ENCODE assay signal across 1 cellular context in the genomic region with DNA sequence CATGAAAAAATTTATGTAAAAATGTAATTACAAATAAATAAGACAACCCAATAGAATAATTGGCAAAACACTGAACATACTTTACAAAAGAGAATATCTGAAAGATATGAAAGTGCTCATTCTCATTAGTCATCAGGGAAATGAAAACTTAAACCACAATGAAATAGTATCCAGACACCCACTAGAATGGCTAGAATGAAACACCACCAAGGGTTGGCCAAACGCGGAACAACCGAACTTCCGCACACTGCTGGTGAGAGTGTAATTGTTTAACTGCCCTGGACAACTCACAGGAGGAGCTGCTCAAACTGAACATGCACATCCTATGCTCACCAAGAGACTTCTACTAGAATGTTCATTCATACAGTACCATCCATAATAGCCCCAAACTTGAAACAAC.
TF ChIP-seq lines count a peak whose summit lies in the region.

No MANE protein-coding gene starts in this region.

TF ChIP-seq in IMR-90, 13 proteins besides CTCF, POLR2A, EP300 and RAD21:
- TF ChIP-seq MAFK (IDR thresholded peaks at IDR 0.05; ENCODE audit: low read depth, low read length): no peak
- no peak for TF ChIP-seq SMC3 (IDR thresholded peaks at IDR 0.05; ENCODE audit: low read depth, low read length)
- TF ChIP-seq, protein P1, sequence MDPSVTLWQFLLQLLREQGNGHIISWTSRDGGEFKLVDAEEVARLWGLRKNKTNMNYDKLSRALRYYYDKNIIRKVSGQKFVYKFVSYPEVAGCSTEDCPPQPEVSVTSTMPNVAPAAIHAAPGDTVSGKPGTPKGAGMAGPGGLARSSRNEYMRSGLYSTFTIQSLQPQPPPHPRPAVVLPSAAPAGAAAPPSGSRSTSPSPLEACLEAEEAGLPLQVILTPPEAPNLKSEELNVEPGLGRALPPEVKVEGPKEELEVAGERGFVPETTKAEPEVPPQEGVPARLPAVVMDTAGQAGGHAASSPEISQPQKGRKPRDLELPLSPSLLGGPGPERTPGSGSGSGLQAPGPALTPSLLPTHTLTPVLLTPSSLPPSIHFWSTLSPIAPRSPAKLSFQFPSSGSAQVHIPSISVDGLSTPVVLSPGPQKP (IDR thresholded peaks at IDR 0.05; ENCODE audit: borderline replicate concordance, low read depth, low read length): no peak
- TF ChIP-seq, protein P2, sequence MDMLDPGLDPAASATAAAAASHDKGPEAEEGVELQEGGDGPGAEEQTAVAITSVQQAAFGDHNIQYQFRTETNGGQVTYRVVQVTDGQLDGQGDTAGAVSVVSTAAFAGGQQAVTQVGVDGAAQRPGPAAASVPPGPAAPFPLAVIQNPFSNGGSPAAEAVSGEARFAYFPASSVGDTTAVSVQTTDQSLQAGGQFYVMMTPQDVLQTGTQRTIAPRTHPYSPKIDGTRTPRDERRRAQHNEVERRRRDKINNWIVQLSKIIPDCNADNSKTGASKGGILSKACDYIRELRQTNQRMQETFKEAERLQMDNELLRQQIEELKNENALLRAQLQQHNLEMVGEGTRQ (IDR thresholded peaks at IDR 0.05; ENCODE audit: low read depth, low read length): no peak
- TF ChIP-seq CHD1 (IDR thresholded peaks at IDR 0.05; ENCODE audit: low read depth, low read length): no peak
- no peak for TF ChIP-seq NFE2L2 (IDR thresholded peaks at IDR 0.05; ENCODE audit: low read depth, low read length)
- no peak for TF ChIP-seq FOS (IDR thresholded peaks at IDR 0.05; ENCODE audit: low read depth, low read length)
- TF ChIP-seq BHLHE40 (IDR thresholded peaks at IDR 0.05; ENCODE audit: low read depth, low read length): no peak
- no peak for TF ChIP-seq MXI1 (IDR thresholded peaks at IDR 0.05; ENCODE audit: borderline replicate concordance, low read depth, low read length)
- TF ChIP-seq MAZ (IDR thresholded peaks at IDR 0.05; ENCODE audit: borderline replicate concordance, low read depth, low read length): no peak
- no peak for TF ChIP-seq RCOR1 (IDR thresholded peaks at IDR 0.05; ENCODE audit: insufficient replicate concordance, low read length)
- no peak for TF ChIP-seq CEBPB (IDR thresholded peaks at IDR 0.05; ENCODE audit: low read depth, low read length)
- no peak for TF ChIP-seq RFX5 (IDR thresholded peaks at IDR 0.05; ENCODE audit: low read depth, low read length)
TF ChIP-seq in IMR-90: peak in this region for 0.
